Comparison of ENCODE assay signal across 13 cellular contexts in genomic region chr22:16602224-16602727, GRCh38. TPM values are rescaled to one million over a fixed set of nuclear protein-coding genes. Genes with fewer than 3 reads are reported as not detected.
DNase-seq lines count a peak whose midpoint lies in the region; ATAC-seq and TF ChIP-seq lines count a peak whose summit lies in the region.
"Not testable (repeated sequence)": the region's sequence is repeated elsewhere in the genome, so short reads cannot be mapped to it uniquely, and the experiment has no call there.
"Had no signal": no experiment of that assay in that cellular context is flagged by ENCODE, and none has a peak within 500 bp of the region (broad histone marks: within the 10 kb centered on the region; RNA-seq: fewer than 3 reads in every experiment).

No MANE protein-coding gene starts in this region.

- H3K27me3 ChIP-seq in HAP-1 (ENCODE audit: low read depth); esophagus (ENCODE audit: control insufficient read depth in 1 of 2, insufficient read depth in 2 of 2, low read length in 2 of 2); parathyroid adenoma (ENCODE audit: control insufficient read depth, insufficient read depth, low read length): not testable (repeated sequence)
- H3K27me3 ChIP-seq in suprapubic skin, result peaks cover 34% of the 10 kb centered on the region

- POLR2A ChIA-PET in activated naive CD8-positive, alpha-beta T cell treated with anti-CD3 and anti-CD28 coated beads, Interleukin-2, amount 10 ng/mL, durations not matched to agents 7 days and 5 days (lab: Charles Lee), result interaction anchor here (0.6 kb wide), 1 partner anchor 565 kb away, joined by 4 read pairs; no protein-coding TSS in a partner anchor

- H3K4me1 ChIP-seq in HAP-1; esophagus (ENCODE audit: control insufficient read depth in 2 of 2, insufficient read depth in 2 of 2, low read length in 1 of 2); parathyroid adenoma; suprapubic skin: not testable (repeated sequence)

- not testable (repeated sequence) for H3K4me1 Mint-ChIP-seq in activated naive CD8-positive, alpha-beta T cell treated with anti-CD3 and anti-CD28 coated beads, Interleukin-2, amount 10 ng/mL, durations not matched to agents 7 days and 5 days

- not testable (repeated sequence) for H3K36me3 ChIP-seq in HAP-1 (replicated peaks); esophagus (ENCODE audit: control insufficient read depth in 2 of 2, insufficient read depth in 2 of 2, low read length in 1 of 2); parathyroid adenoma (ENCODE audit: control insufficient read depth, insufficient read depth, low read length); suprapubic skin

- not testable (repeated sequence) for H3K9ac ChIP-seq in parathyroid adenoma

- H3K27ac ChIP-seq in esophagus (ENCODE audit: low read depth in 2 of 2, low read length in 1 of 2); parathyroid adenoma: not testable (repeated sequence)
- H3K27ac ChIP-seq in suprapubic skin, result peak overlapping the region; percentile 87

- H3K4me3 ChIP-seq in AG10803 (ENCODE audit: low read length), result peak overlapping the region; percentile 31
- peak overlapping the region; percentile 65 for H3K4me3 ChIP-seq in HAP-1
- peak overlapping the region; percentile 35 to 53 for H3K4me3 ChIP-seq in esophagus (ENCODE audit: low read depth in 1 of 2, low read length in 2 of 2)
- H3K4me3 ChIP-seq in parathyroid adenoma (ENCODE audit: low read depth, low read length), result peak overlapping the region; percentile 64
- peak overlapping the region; percentile 52 for H3K4me3 ChIP-seq in suprapubic skin

- in situ Hi-C loops in HAP-1 (cut with MboI; ENCODE audit: low sequenced_read_pairs), result loop anchor here (25.0 kb wide), 2 partner anchors 460 to 760 kb away; partner anchors contain the start of gene CECR2

- ATAC-seq in activated naive CD8-positive, alpha-beta T cell treated with anti-CD3 and anti-CD28 coated beads, Interleukin-2, amount 10 ng/mL, durations not matched to agents 7 days and 5 days (ENCODE audit: low read depth), result not testable (repeated sequence)

- peak overlapping the region; percentile 71 for H3K4me2 ChIP-seq in parathyroid adenoma (ENCODE audit: low read length)

- WGBS in esophagus, 2 donors, result 4 to 6% methylated on average over 53 to 70 of the region's 70 CpGs
- 8% methylated on average over 56 of the region's 70 CpGs for WGBS in suprapubic skin

- not testable (repeated sequence) for TF ChIP-seq CTCF in AG10803 (conservative IDR thresholded peaks at IDR 0.05; ENCODE audit: low read length); parathyroid adenoma (IDR thresholded peaks at IDR 0.05); suprapubic skin (IDR thresholded peaks at IDR 0.05)

- TF ChIP-seq EP300 in suprapubic skin (IDR thresholded peaks at IDR 0.05), result not testable (repeated sequence)

- not testable (repeated sequence) for H3K9me3 Mint-ChIP-seq in activated naive CD8-positive, alpha-beta T cell treated with anti-CD3 and anti-CD28 coated beads, Interleukin-2, amount 10 ng/mL, durations not matched to agents 7 days and 5 days

- H3K27me3 Mint-ChIP-seq in activated naive CD8-positive, alpha-beta T cell treated with anti-CD3 and anti-CD28 coated beads, Interleukin-2, amount 10 ng/mL, durations not matched to agents 7 days and 5 days, result peaks cover 42% of the 10 kb centered on the region

- peak overlapping the region; percentile 58 for H2AFZ ChIP-seq in parathyroid adenoma

- not testable (repeated sequence) for H3K79me2 ChIP-seq in parathyroid adenoma

- not testable (repeated sequence) for H3K27ac Mint-ChIP-seq in activated naive CD8-positive, alpha-beta T cell treated with anti-CD3 and anti-CD28 coated beads, Interleukin-2, amount 10 ng/mL, durations not matched to agents 7 days and 5 days

- H3K9me3 ChIP-seq in HAP-1; esophagus (ENCODE audit: control insufficient read depth in 2 of 2, insufficient read depth in 1 of 2, low read depth in 1 of 2, low read length in 1 of 2); parathyroid adenoma (ENCODE audit: control insufficient read depth, low read length); suprapubic skin: not testable (repeated sequence)

- peak overlapping the region; percentile 80 for H3K4me3 Mint-ChIP-seq in activated naive CD8-positive, alpha-beta T cell treated with anti-CD3 and anti-CD28 coated beads, Interleukin-2, amount 10 ng/mL, durations not matched to agents 7 days and 5 days

- TF ChIP-seq POLR2A in suprapubic skin (IDR thresholded peaks at IDR 0.05), result not testable (repeated sequence)

- H3K36me3 Mint-ChIP-seq in activated naive CD8-positive, alpha-beta T cell treated with anti-CD3 and anti-CD28 coated beads, Interleukin-2, amount 10 ng/mL, durations not matched to agents 7 days and 5 days, result not testable (repeated sequence)

- not testable (repeated sequence) for DNase-seq in AG10803 (ENCODE audit: low read depth); suprapubic skin (ENCODE audit: low spot score in 2 of 2)
- DNase-seq in HAP-1 (ENCODE audit: low spot score in 2 of 2) (peak in 1 of 2 experiments; percentile 40), kidney tubule cell (ENCODE audit: low spot score) (peak; percentile 2)
- peak; percentile 4 for DNase-seq in activated CD4-positive, alpha-beta T cell treated with anti-CD3 and anti-CD28 coated beads for 48 hours
- DNase-seq in activated naive CD8-positive, alpha-beta T cell treated with anti-CD3 and anti-CD28 coated beads, Interleukin-2, amount 10 ng/mL, durations not matched to agents 7 days and 5 days, result peak; percentile 42

RNA-seq across cellular contexts. Expression of gene CCT8L2, which starts 9.7 kb away (rescaled TPM):
- total RNA-seq in activated naive CD8-positive, alpha-beta T cell treated with anti-CD3 and anti-CD28 coated beads, Interleukin-2, amount 10 ng/mL, durations not matched to agents 7 days and 5 days, result not detected
- not detected for polyA plus RNA-seq in esophagus
- not detected for total RNA-seq in suprapubic skin
- total RNA-seq: activated CD4-positive, alpha-beta memory T cell treated with anti-CD3 and anti-CD28 coated beads for 36 hours; fibroblast of lung; H4; renal cortical epithelial cell had no signal
- polyA plus RNA-seq: A549, fibroblast of lung had no signal
